Comparison of ENCODE assay signal across 5 cellular contexts in genomic region chr22:33591946-33592345, GRCh38.
"Had no signal": no experiment of that assay in that cellular context is flagged by ENCODE, and none has a peak within 500 bp of the region (broad histone marks: within the 10 kb centered on the region; RNA-seq: fewer than 3 reads in every experiment).

No MANE protein-coding gene starts in this region.

- H3K27ac ChIP-seq: HL-60 had no signal

- FAIRE-seq: HTR-8/SVneo had no signal

- DNase-seq: IMR-90, KBM-7, KG1 had no signal
